In genomic region chr15:99628374-99629001, GRCh38 we compare ENCODE assay signal across 1 cellular context.
TF ChIP-seq lines count a peak whose summit lies in the region.

No MANE protein-coding gene starts in this region.

TF ChIP-seq in HepG2, 621 proteins besides CTCF, POLR2A, EP300 and RAD21 (continued from another document):
- TF ChIP-seq, protein P1, sequence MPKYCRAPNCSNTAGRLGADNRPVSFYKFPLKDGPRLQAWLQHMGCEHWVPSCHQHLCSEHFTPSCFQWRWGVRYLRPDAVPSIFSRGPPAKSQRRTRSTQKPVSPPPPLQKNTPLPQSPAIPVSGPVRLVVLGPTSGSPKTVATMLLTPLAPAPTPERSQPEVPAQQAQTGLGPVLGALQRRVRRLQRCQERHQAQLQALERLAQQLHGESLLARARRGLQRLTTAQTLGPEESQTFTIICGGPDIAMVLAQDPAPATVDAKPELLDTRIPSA (CRISPR knock-in tag; IDR thresholded peaks at IDR 0.05; ENCODE audit: borderline replicate concordance), result no peak
- TF ChIP-seq, protein P2, sequence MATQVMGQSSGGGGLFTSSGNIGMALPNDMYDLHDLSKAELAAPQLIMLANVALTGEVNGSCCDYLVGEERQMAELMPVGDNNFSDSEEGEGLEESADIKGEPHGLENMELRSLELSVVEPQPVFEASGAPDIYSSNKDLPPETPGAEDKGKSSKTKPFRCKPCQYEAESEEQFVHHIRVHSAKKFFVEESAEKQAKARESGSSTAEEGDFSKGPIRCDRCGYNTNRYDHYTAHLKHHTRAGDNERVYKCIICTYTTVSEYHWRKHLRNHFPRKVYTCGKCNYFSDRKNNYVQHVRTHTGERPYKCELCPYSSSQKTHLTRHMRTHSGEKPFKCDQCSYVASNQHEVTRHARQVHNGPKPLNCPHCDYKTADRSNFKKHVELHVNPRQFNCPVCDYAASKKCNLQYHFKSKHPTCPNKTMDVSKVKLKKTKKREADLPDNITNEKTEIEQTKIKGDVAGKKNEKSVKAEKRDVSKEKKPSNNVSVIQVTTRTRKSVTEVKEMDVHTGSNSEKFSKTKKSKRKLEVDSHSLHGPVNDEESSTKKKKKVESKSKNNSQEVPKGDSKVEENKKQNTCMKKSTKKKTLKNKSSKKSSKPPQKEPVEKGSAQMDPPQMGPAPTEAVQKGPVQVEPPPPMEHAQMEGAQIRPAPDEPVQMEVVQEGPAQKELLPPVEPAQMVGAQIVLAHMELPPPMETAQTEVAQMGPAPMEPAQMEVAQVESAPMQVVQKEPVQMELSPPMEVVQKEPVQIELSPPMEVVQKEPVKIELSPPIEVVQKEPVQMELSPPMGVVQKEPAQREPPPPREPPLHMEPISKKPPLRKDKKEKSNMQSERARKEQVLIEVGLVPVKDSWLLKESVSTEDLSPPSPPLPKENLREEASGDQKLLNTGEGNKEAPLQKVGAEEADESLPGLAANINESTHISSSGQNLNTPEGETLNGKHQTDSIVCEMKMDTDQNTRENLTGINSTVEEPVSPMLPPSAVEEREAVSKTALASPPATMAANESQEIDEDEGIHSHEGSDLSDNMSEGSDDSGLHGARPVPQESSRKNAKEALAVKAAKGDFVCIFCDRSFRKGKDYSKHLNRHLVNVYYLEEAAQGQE (IDR thresholded peaks at IDR 0.05; ENCODE audit: borderline replicate concordance in 1 of 2, low read depth in 1 of 2, low read length in 2 of 2), result no peak
- TF ChIP-seq MIXL1 (CRISPR knock-in tag; IDR thresholded peaks at IDR 0.05) (0 out of 2 replicates have a peak, but pooled peaks have one; percentile 26), SOX6 (IDR thresholded peaks at IDR 0.05) (no peak), SOX6 (CRISPR knock-in tag; IDR thresholded peaks at IDR 0.05) (peak; percentile 10; the same call in 1 of the 2 replicates), FOXA1 (IDR thresholded peaks at IDR 0.05) (no peak), FOXA1 (CRISPR knock-in tag; IDR thresholded peaks at IDR 0.05) (peak; percentile 14; the same call in 1 of the 2 replicates), SP4 (CRISPR knock-in tag; IDR thresholded peaks at IDR 0.05) (no peak), ZFP41 (CRISPR knock-in tag; IDR thresholded peaks at IDR 0.05; ENCODE audit: borderline replicate concordance) (no peak), ZNF331 (CRISPR knock-in tag; IDR thresholded peaks at IDR 0.05) (no peak), ZNF672 (CRISPR knock-in tag; IDR thresholded peaks at IDR 0.05) (no peak), ZNF556 (CRISPR knock-in tag; IDR thresholded peaks at IDR 0.05; ENCODE audit: borderline replicate concordance) (no peak), ZNF343 (CRISPR knock-in tag; IDR thresholded peaks at IDR 0.05) (no peak), ARID3A (IDR thresholded peaks at IDR 0.05; ENCODE audit: low read depth, low read length) (peak; percentile 28; the same call in 1 of the 2 replicates), FOXP4 (CRISPR knock-in tag; IDR thresholded peaks at IDR 0.05) (0 out of 2 replicates have a peak, but pooled peaks have one; percentile 18), ZNF180 (CRISPR knock-in tag; IDR thresholded peaks at IDR 0.05; ENCODE audit: borderline replicate concordance, low read depth) (no peak), RXRB (CRISPR knock-in tag; IDR thresholded peaks at IDR 0.05; ENCODE audit: borderline replicate concordance) (peak; percentile 28; the same call in 1 of the 2 replicates), PHF21A (CRISPR knock-in tag; IDR thresholded peaks at IDR 0.05) (no peak), SOX5 (CRISPR knock-in tag; IDR thresholded peaks at IDR 0.05; ENCODE audit: borderline replicate concordance) (peak; percentile 53; the same call in 1 of the 2 replicates), ZNF782 (CRISPR knock-in tag; IDR thresholded peaks at IDR 0.05; ENCODE audit: borderline replicate concordance) (no peak), ZNF749 (CRISPR knock-in tag; IDR thresholded peaks at IDR 0.05; ENCODE audit: borderline replicate concordance) (no peak), ZNF558 (CRISPR knock-in tag; IDR thresholded peaks at IDR 0.05; ENCODE audit: borderline replicate concordance) (no peak)
- TF ChIP-seq, protein P3, sequence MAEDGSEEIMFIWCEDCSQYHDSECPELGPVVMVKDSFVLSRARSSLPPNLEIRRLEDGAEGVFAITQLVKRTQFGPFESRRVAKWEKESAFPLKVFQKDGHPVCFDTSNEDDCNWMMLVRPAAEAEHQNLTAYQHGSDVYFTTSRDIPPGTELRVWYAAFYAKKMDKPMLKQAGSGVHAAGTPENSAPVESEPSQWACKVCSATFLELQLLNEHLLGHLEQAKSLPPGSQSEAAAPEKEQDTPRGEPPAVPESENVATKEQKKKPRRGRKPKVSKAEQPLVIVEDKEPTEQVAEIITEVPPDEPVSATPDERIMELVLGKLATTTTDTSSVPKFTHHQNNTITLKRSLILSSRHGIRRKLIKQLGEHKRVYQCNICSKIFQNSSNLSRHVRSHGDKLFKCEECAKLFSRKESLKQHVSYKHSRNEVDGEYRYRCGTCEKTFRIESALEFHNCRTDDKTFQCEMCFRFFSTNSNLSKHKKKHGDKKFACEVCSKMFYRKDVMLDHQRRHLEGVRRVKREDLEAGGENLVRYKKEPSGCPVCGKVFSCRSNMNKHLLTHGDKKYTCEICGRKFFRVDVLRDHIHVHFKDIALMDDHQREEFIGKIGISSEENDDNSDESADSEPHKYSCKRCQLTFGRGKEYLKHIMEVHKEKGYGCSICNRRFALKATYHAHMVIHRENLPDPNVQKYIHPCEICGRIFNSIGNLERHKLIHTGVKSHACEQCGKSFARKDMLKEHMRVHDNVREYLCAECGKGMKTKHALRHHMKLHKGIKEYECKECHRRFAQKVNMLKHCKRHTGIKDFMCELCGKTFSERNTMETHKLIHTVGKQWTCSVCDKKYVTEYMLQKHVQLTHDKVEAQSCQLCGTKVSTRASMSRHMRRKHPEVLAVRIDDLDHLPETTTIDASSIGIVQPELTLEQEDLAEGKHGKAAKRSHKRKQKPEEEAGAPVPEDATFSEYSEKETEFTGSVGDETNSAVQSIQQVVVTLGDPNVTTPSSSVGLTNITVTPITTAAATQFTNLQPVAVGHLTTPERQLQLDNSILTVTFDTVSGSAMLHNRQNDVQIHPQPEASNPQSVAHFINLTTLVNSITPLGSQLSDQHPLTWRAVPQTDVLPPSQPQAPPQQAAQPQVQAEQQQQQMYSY (CRISPR knock-in tag; IDR thresholded peaks at IDR 0.05), result no peak
- TF ChIP-seq, protein P4, sequence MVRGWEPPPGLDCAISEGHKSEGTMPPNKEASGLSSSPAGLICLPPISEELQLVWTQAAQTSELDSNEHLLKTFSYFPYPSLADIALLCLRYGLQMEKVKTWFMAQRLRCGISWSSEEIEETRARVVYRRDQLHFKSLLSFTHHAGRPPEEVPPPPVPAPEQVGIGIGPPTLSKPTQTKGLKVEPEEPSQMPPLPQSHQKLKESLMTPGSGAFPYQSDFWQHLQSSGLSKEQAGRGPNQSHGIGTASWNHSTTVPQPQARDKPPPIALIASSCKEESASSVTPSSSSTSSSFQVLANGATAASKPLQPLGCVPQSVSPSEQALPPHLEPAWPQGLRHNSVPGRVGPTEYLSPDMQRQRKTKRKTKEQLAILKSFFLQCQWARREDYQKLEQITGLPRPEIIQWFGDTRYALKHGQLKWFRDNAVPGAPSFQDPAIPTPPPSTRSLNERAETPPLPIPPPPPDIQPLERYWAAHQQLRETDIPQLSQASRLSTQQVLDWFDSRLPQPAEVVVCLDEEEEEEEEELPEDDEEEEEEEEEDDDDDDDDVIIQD (CRISPR knock-in tag; IDR thresholded peaks at IDR 0.05; ENCODE audit: low read depth), result peak; percentile 44; the same call in 1 of the 2 replicates
- TF ChIP-seq, protein P5, sequence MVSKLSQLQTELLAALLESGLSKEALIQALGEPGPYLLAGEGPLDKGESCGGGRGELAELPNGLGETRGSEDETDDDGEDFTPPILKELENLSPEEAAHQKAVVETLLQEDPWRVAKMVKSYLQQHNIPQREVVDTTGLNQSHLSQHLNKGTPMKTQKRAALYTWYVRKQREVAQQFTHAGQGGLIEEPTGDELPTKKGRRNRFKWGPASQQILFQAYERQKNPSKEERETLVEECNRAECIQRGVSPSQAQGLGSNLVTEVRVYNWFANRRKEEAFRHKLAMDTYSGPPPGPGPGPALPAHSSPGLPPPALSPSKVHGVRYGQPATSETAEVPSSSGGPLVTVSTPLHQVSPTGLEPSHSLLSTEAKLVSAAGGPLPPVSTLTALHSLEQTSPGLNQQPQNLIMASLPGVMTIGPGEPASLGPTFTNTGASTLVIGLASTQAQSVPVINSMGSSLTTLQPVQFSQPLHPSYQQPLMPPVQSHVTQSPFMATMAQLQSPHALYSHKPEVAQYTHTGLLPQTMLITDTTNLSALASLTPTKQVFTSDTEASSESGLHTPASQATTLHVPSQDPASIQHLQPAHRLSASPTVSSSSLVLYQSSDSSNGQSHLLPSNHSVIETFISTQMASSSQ (IDR thresholded peaks at IDR 0.05; ENCODE audit: low read depth), result peak; percentile 82
- TF ChIP-seq, protein P5 (CRISPR knock-in tag; IDR thresholded peaks at IDR 0.05; ENCODE audit: borderline replicate concordance), result peak; percentile 48; the same call in 1 of the 2 replicates
- TF ChIP-seq, protein P6, sequence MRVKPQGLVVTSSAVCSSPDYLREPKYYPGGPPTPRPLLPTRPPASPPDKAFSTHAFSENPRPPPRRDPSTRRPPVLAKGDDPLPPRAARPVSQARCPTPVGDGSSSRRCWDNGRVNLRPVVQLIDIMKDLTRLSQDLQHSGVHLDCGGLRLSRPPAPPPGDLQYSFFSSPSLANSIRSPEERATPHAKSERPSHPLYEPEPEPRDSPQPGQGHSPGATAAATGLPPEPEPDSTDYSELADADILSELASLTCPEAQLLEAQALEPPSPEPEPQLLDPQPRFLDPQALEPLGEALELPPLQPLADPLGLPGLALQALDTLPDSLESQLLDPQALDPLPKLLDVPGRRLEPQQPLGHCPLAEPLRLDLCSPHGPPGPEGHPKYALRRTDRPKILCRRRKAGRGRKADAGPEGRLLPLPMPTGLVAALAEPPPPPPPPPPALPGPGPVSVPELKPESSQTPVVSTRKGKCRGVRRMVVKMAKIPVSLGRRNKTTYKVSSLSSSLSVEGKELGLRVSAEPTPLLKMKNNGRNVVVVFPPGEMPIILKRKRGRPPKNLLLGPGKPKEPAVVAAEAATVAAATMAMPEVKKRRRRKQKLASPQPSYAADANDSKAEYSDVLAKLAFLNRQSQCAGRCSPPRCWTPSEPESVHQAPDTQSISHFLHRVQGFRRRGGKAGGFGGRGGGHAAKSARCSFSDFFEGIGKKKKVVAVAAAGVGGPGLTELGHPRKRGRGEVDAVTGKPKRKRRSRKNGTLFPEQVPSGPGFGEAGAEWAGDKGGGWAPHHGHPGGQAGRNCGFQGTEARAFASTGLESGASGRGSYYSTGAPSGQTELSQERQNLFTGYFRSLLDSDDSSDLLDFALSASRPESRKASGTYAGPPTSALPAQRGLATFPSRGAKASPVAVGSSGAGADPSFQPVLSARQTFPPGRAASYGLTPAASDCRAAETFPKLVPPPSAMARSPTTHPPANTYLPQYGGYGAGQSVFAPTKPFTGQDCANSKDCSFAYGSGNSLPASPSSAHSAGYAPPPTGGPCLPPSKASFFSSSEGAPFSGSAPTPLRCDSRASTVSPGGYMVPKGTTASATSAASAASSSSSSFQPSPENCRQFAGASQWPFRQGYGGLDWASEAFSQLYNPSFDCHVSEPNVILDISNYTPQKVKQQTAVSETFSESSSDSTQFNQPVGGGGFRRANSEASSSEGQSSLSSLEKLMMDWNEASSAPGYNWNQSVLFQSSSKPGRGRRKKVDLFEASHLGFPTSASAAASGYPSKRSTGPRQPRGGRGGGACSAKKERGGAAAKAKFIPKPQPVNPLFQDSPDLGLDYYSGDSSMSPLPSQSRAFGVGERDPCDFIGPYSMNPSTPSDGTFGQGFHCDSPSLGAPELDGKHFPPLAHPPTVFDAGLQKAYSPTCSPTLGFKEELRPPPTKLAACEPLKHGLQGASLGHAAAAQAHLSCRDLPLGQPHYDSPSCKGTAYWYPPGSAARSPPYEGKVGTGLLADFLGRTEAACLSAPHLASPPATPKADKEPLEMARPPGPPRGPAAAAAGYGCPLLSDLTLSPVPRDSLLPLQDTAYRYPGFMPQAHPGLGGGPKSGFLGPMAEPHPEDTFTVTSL (CRISPR knock-in tag; IDR thresholded peaks at IDR 0.05; ENCODE audit: borderline replicate concordance), result peak; percentile 71; the same call in 1 of the 2 replicates
